17 cellular contexts compared by ENCODE assay signal in the genomic region with DNA sequence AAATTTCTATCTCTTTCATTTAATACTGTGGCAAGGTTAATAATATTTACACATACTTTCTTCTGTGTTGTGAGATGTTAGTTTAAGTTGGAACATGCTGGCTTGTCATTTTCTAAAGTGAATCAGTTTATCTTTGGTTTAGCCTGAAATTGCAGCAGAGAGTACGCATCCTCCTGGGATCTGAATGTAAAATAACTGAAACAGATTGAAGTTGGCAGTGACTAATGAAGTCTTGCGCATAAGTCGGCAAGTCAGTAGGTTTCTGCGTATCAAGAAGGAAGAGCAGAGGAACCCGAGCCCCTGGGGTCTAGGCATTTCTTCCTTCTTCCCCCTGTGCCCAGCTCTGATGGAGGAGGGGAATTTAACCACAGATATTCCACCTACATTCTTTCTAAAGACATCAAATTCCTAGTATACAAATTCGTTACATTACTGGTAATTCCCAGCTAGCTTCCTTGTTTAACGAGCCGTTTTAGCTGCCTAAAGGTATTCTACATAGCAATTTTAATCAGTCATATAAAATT.
"Had no signal": no experiment of that assay in that cellular context is flagged by ENCODE, and none has a peak within 500 bp of the region (broad histone marks: within the 10 kb centered on the region; RNA-seq: fewer than 3 reads in every experiment).

No MANE protein-coding gene starts in this region.

- DNase-seq: activated B cell treated with CpG ODN at 0.5 μM for 24 hours; activated CD4-positive, alpha-beta T cell treated with anti-CD3 and anti-CD28 coated beads for 48 hours; activated CD8-positive, alpha-beta T cell treated with anti-CD3 and anti-CD28 coated beads for 36 hours; activated effector memory CD4-positive, alpha-beta T cell treated with Interleukin-2 at 50 U/mL for 16 hours; activated naive CD4-positive, alpha-beta T cell treated with anti-CD3 and anti-CD28 coated beads, Interleukin-2, amount 50 U/mL, for 16 hours; activated T-cell treated with anti-CD3 and anti-CD28 coated beads, Interleukin-2, amount 50 U/mL, for 4 hours; body of pancreas; effector memory CD4-positive, alpha-beta T cell; left ventricle myocardium superior; natural killer cell; sigmoid colon; stimulated activated CD4-positive, alpha-beta T cell treated with anti-CD3 and anti-CD28 coated beads, Interleukin-1b, Interleukin-23, amount 100 ng/mL, for 48 hours; T-helper 2 cell; thyroid gland had no signal

- H3K27ac Mint-ChIP-seq: activated B cell treated with CpG ODN at 0.5 μM for 24 hours; activated CD8-positive, alpha-beta T cell treated with anti-CD3 and anti-CD28 coated beads for 36 hours; dendritic cell treated with granulocyte-macrophage colony-stimulating factor and Interleukin-4, amounts not matched to agents 40 ng/mL and 50 ng/mL, for 4 days; memory B cell; natural killer cell had no signal

- H3K27ac ChIP-seq: body of pancreas, sigmoid colon, thyroid gland had no signal

- H3K9me3 ChIP-seq: body of pancreas, sigmoid colon, thyroid gland had no signal

- H3K4me3 Mint-ChIP-seq: activated B cell treated with CpG ODN at 0.5 μM for 24 hours; activated CD8-positive, alpha-beta T cell treated with anti-CD3 and anti-CD28 coated beads for 36 hours; activated T-cell treated with anti-CD3 and anti-CD28 coated beads, Interleukin-2, amount 50 U/mL, for 4 hours; central memory CD8-positive, alpha-beta T cell; dendritic cell treated with granulocyte-macrophage colony-stimulating factor and Interleukin-4, amounts not matched to agents 40 ng/mL and 50 ng/mL, for 4 days; memory B cell; natural killer cell had no signal

- H3K4me1 Mint-ChIP-seq: activated B cell treated with CpG ODN at 0.5 μM for 24 hours; central memory CD8-positive, alpha-beta T cell; memory B cell; natural killer cell had no signal

- H3K4me1 ChIP-seq: body of pancreas, sigmoid colon had no signal

- H3K36me3 ChIP-seq: thyroid gland had no signal

- H3K36me3 Mint-ChIP-seq: memory B cell, natural killer cell had no signal

- H3K4me3 ChIP-seq: body of pancreas, sigmoid colon, thyroid gland had no signal

- H3K27me3 ChIP-seq: body of pancreas, sigmoid colon, thyroid gland had no signal

- H3K9me3 Mint-ChIP-seq: activated B cell treated with CpG ODN at 0.5 μM for 24 hours; activated CD8-positive, alpha-beta T cell treated with anti-CD3 and anti-CD28 coated beads for 36 hours; activated T-cell treated with anti-CD3 and anti-CD28 coated beads, Interleukin-2, amount 50 U/mL, for 4 hours; central memory CD8-positive, alpha-beta T cell; memory B cell had no signal

- H3K27me3 Mint-ChIP-seq: activated B cell treated with CpG ODN at 0.5 μM for 24 hours; activated CD8-positive, alpha-beta T cell treated with anti-CD3 and anti-CD28 coated beads for 36 hours; central memory CD8-positive, alpha-beta T cell; dendritic cell treated with granulocyte-macrophage colony-stimulating factor and Interleukin-4, amounts not matched to agents 40 ng/mL and 50 ng/mL, for 4 days; memory B cell had no signal
